Comparison of ENCODE assay signal across 9 cellular contexts in the genomic region with DNA sequence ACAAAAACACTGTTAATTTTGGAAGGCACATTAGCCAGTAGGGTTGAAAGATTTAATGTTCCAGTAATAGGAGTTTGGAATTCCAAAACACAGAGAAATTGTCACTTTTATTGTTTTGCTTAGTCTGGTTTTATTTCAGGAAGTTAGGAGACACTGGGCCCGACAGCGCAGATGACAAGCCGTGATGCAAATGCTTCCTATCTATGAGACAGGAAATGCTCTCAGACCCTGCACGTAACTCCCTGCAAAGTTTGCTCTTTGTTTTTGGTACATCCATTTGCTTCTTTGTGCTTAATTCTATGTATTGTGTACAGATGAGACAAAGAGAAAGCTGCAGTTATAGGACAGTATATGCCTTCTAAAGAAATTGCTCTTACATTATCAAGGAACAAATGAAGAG.
DNase-seq lines count a peak whose midpoint lies in the region; ATAC-seq and TF ChIP-seq lines count a peak whose summit lies in the region.
"Had no signal": no experiment of that assay in that cellular context is flagged by ENCODE, and none has a peak within 500 bp of the region (broad histone marks: within the 10 kb centered on the region; RNA-seq: fewer than 3 reads in every experiment).

No MANE protein-coding gene starts in this region.

- no peak for TF ChIP-seq POLR2A in Peyer's patch (IDR thresholded peaks at IDR 0.05)

- H3K36me3 ChIP-seq in Peyer's patch = no peaks in the 10 kb centered on the region

- DNase-seq in SIG-M5 treated with dmso at 0.1 percent for 504 hours (lab: John Stamatoyannopoulos, UW; ENCODE audit: unreplicated experiment) (peak; percentile 25), SIG-M5 (lab: John Stamatoyannopoulos, UW) (no peak), Peyer's patch (peak in 2 of 3 donors; percentile 51 to 71), cardiac fibroblast (ENCODE audit: low read depth in 2 of 2) (peak; percentile 74 to 84), D341Med (ENCODE audit: low spot score) (no peak), coronary artery (ENCODE audit: low spot score) (no peak)
- DNase-seq in stimulated activated CD4-positive, alpha-beta T cell treated with anti-CD3 and anti-CD28 coated beads, Interleukin-4, amount 100 ng/mL, for 1 hour = peak; percentile 18

- H3K27me3 ChIP-seq in Peyer's patch = no peaks in the 10 kb centered on the region

- no peaks in the 10 kb centered on the region for H3K9me3 ChIP-seq in Peyer's patch

- H3K4me1 ChIP-seq in Peyer's patch = peaks cover 0 to 8% (median 0%) of the 10 kb centered on the region in 4 donors

- no peak for ATAC-seq in HG03469 (IDR thresholded peaks at IDR 0.05; ENCODE audit: unreplicated experiment)

- H3K4me3 ChIP-seq in Peyer's patch (no peak overlapping the region), cardiac fibroblast (replicated peaks in 1 of 2; ENCODE audit: low read depth in 2 of 2, low read length in 2 of 2) (no peak overlapping the region), coronary artery (no peak overlapping the region)

- no peak for TF ChIP-seq CTCF in Peyer's patch (IDR thresholded peaks at IDR 0.05)
- TF ChIP-seq CTCF in cardiac fibroblast (IDR thresholded peaks at IDR 0.05; ENCODE audit: low read depth, low read length) = no peak
- TF ChIP-seq CTCF in coronary artery (IDR thresholded peaks at IDR 0.05) = no peak

- H3K27ac ChIP-seq in Peyer's patch (no peak overlapping the region), coronary artery (no peak overlapping the region)
- H3K27ac ChIP-seq: 22Rv1 had no signal

Comparison
In these comparisons a context has a peak if more than half of its experiments do, and no peak if none do; other contexts are left out.
1. DNase-seq: peak in SIG-M5 treated with dmso at 0.1 percent for 504 hours (single experiment), Peyer's patch (2 of 3), cardiac fibroblast (2 of 2) and stimulated activated CD4-positive, alpha-beta T cell treated with anti-CD3 and anti-CD28 coated beads, Interleukin-4, amount 100 ng/mL, for 1 hour (single experiment); none in SIG-M5 (single experiment), D341Med (single experiment) and coronary artery (single experiment).